In genomic region chr2:45653125-45653524, GRCh38 we compare ENCODE assay signal across 9 cellular contexts. TPM values are rescaled to one million over a fixed set of nuclear protein-coding genes. Genes with fewer than 3 reads are reported as not detected.
DNase-seq lines count a peak whose midpoint lies in the region; ATAC-seq and TF ChIP-seq lines count a peak whose summit lies in the region.
"Had no signal": no experiment of that assay in that cellular context is flagged by ENCODE, and none has a peak within 500 bp of the region (broad histone marks: within the 10 kb centered on the region; RNA-seq: fewer than 3 reads in every experiment).

No MANE protein-coding gene starts in this region.

- H3K27me3 Mint-ChIP-seq in T-cell, result no peaks in the 10 kb centered on the region

- H3K4me3 ChIP-seq in GM12864 (ENCODE audit: low read depth, low read length) (peak overlapping the region; percentile 76; the same call in 1 of the 2 replicates), fibroblast of mammary gland (ENCODE audit: control insufficient read depth, low read depth, low read length) (peak overlapping the region; percentile 76), skeletal muscle satellite cell (ENCODE audit: low read length) (peak overlapping the region; percentile 90), colonic mucosa (no peak overlapping the region)

- DNase-seq in GM12864 (ENCODE audit: low read depth) (no peak), T-cell (no peak), fibroblast of mammary gland (ENCODE audit: low read depth) (no peak), colonic mucosa (no peak), amniotic stem cell (lab: John Stamatoyannopoulos, UW) (no peak)
- DNase-seq: islet precursor cell had no signal

- peaks cover 36 to 40% (median 36%) of the 10 kb centered on the region in 3 donors for H3K4me1 Mint-ChIP-seq in T-cell

- H3K36me3 ChIP-seq in skeletal muscle satellite cell (ENCODE audit: insufficient read depth, low read length) (no peaks in the 10 kb centered on the region), colonic mucosa (no peaks in the 10 kb centered on the region)

- H3K4me2 ChIP-seq in skeletal muscle satellite cell (ENCODE audit: low read length), result peak overlapping the region; percentile 99

- peak overlapping the region; percentile 84 to 86 (median 86) for H3K4me3 Mint-ChIP-seq in T-cell

- H3K9me3 Mint-ChIP-seq in T-cell, result no peaks in the 10 kb centered on the region

- intact Hi-C loops in colonic mucosa (cut with DNase I), result loop anchor here (10.0 kb wide), 1 partner anchor 52 kb away; no protein-coding TSS in a partner anchor

- ATAC-seq in T-cell (replicated peaks in 1 of 4), result no peak
- no peak for ATAC-seq in GM21619 (IDR thresholded peaks at IDR 0.05; ENCODE audit: unreplicated experiment)
- ATAC-seq in HG02678 (IDR thresholded peaks at IDR 0.05; ENCODE audit: unreplicated experiment), result no peak

- peaks cover 3% of the 10 kb centered on the region for H3K36me3 Mint-ChIP-seq in T-cell

- no peak overlapping the region for H3K27ac Mint-ChIP-seq in T-cell

- no peaks in the 10 kb centered on the region for H3K9me3 ChIP-seq in skeletal muscle satellite cell (replicated peaks; ENCODE audit: low read length)
- H3K9me3 ChIP-seq in colonic mucosa, result no peaks in the 10 kb centered on the region

- H3K9ac ChIP-seq in skeletal muscle satellite cell (ENCODE audit: low read depth, low read length), result no peak overlapping the region
- peak overlapping the region in 1 of 2 donors; percentile 76 for H3K9ac ChIP-seq in colonic mucosa (ENCODE audit: low read depth in 2 of 2, low read length in 2 of 2)

- H3K4me1 ChIP-seq in skeletal muscle satellite cell (ENCODE audit: control insufficient read depth, insufficient read depth, low read length) (peaks cover 14% of the 10 kb centered on the region), colonic mucosa (peaks cover 7% of the 10 kb centered on the region)

- no peak overlapping the region for H3K27ac ChIP-seq in colonic mucosa

- H3K27me3 ChIP-seq in skeletal muscle satellite cell (ENCODE audit: control insufficient read depth, insufficient read depth, low read length) (no peaks in the 10 kb centered on the region), colonic mucosa (no peaks in the 10 kb centered on the region)

- CTCF ChIA-PET in T-cell (lab: Charles Lee), result interaction anchor here (0.5 to 1.1 kb wide), 3 partner anchors 126 to 1511 kb away, joined by 3 to 8 read pairs (median 3); no protein-coding TSS in a partner anchor

- POLR2A ChIA-PET in T-cell (lab: Charles Lee), result interaction anchor here (0.6 to 0.7 kb wide), 2 partner anchors 123 to 204 kb away, joined by 3 to 4 read pairs; no protein-coding TSS in a partner anchor

- TF ChIP-seq CTCF in GM12864 (IDR thresholded peaks at IDR 0.05; ENCODE audit: low read depth, low read length, missing control alignments), result no peak
- TF ChIP-seq CTCF in fibroblast of mammary gland (conservative IDR thresholded peaks at IDR 0.05; ENCODE audit: control insufficient read depth, insufficient read depth, low read depth, low read length), result no peak
- TF ChIP-seq CTCF in colonic mucosa (IDR thresholded peaks at IDR 0.05), result no peak

RNA-seq across cellular contexts. Expression of gene PRKCE, which starts 1.6 kb away (rescaled TPM):
- total RNA-seq in T-cell (10 to 100 TPM; 16.5 to 29.8 (median 23.4) TPM), colonic mucosa (10 to 100 TPM; 17.5 to 25.8 TPM)
- total RNA-seq in skeletal muscle satellite cell (2012; rRNA removed), result 4.4 and 4.6 TPM in 2 replicates

RNA-seq across cellular contexts. Expression of gene SRBD1, which starts 42.1 kb away (rescaled TPM):
- total RNA-seq in T-cell (10 to 100 TPM; 16.1 to 22.8 (median 20.7) TPM), colonic mucosa (10 to 100 TPM; 11.8 to 14.4 TPM)
- total RNA-seq in skeletal muscle satellite cell (2012; rRNA removed), result 15.9 and 17.0 TPM in 2 replicates
